ENCODE assay signal across 1 cellular context in the genomic region with DNA sequence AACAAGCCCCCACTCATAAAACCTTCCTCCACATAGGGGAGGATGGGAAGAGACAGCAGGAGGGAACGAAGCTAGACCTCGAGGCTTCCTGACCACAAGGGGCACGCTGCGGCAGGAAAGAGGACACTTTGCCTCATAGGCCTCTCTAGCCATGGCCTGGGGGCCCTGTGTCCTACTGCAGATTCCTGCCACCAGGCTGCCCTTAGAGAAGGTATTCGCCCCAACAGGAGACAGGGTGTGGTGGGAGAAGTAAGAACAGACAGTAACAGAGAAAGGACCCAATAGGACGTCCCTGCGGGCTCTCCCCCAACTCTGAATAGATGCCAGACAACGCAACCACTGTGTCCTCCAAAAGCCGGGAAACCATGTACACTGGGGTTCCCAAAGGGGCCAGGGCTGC.
TF ChIP-seq lines count a peak whose summit lies in the region.

No MANE protein-coding gene starts in this region.

TF ChIP-seq in HCT116, 20 proteins besides CTCF, POLR2A, EP300 and RAD21:
- TF ChIP-seq TCF7L2 (IDR thresholded peaks at IDR 0.05; ENCODE audit: borderline replicate concordance, extremely low read depth, insufficient read depth, insufficient read length) (no peak), CEBPB (IDR thresholded peaks at IDR 0.05; ENCODE audit: low read depth) (no peak), ZNF274 (IDR thresholded peaks at IDR 0.05; ENCODE audit: low read depth, low read length) (no peak), JUND (IDR thresholded peaks at IDR 0.05) (no peak), CBX3 (IDR thresholded peaks at IDR 0.05; ENCODE audit: low read depth) (no peak), SP1 (IDR thresholded peaks at IDR 0.05; ENCODE audit: low read depth) (no peak), SRF (IDR thresholded peaks at IDR 0.05; ENCODE audit: low read depth) (no peak), EGR1 (IDR thresholded peaks at IDR 0.05; ENCODE audit: low read depth) (no peak), YY1 (IDR thresholded peaks at IDR 0.05; ENCODE audit: extremely low read depth, insufficient replicate concordance, low read depth, low read length) (no peak), SIN3A (IDR thresholded peaks at IDR 0.05; ENCODE audit: low read depth) (no peak), EZH2phosphoT487 (IDR thresholded peaks at IDR 0.05; ENCODE audit: borderline replicate concordance) (no peak), FOSL1 (IDR thresholded peaks at IDR 0.05; ENCODE audit: low read depth) (no peak), ELF1 (IDR thresholded peaks at IDR 0.05; ENCODE audit: borderline replicate concordance, low read depth) (no peak), EZH2 (IDR thresholded peaks at IDR 0.05) (no peak)
- TF ChIP-seq, protein P1, sequence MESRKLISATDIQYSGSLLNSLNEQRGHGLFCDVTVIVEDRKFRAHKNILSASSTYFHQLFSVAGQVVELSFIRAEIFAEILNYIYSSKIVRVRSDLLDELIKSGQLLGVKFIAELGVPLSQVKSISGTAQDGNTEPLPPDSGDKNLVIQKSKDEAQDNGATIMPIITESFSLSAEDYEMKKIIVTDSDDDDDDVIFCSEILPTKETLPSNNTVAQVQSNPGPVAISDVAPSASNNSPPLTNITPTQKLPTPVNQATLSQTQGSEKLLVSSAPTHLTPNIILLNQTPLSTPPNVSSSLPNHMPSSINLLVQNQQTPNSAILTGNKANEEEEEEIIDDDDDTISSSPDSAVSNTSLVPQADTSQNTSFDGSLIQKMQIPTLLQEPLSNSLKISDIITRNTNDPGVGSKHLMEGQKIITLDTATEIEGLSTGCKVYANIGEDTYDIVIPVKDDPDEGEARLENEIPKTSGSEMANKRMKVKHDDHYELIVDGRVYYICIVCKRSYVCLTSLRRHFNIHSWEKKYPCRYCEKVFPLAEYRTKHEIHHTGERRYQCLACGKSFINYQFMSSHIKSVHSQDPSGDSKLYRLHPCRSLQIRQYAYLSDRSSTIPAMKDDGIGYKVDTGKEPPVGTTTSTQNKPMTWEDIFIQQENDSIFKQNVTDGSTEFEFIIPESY (IDR thresholded peaks at IDR 0.05; ENCODE audit: extremely low read depth, insufficient replicate concordance, low read length), result no peak
- TF ChIP-seq, protein P2, sequence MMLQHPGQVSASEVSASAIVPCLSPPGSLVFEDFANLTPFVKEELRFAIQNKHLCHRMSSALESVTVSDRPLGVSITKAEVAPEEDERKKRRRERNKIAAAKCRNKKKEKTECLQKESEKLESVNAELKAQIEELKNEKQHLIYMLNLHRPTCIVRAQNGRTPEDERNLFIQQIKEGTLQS (IDR thresholded peaks at IDR 0.05), result no peak
- TF ChIP-seq, protein P3, sequence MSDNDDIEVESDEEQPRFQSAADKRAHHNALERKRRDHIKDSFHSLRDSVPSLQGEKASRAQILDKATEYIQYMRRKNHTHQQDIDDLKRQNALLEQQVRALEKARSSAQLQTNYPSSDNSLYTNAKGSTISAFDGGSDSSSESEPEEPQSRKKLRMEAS (IDR thresholded peaks at IDR 0.05), result no peak
- TF ChIP-seq, protein P4, sequence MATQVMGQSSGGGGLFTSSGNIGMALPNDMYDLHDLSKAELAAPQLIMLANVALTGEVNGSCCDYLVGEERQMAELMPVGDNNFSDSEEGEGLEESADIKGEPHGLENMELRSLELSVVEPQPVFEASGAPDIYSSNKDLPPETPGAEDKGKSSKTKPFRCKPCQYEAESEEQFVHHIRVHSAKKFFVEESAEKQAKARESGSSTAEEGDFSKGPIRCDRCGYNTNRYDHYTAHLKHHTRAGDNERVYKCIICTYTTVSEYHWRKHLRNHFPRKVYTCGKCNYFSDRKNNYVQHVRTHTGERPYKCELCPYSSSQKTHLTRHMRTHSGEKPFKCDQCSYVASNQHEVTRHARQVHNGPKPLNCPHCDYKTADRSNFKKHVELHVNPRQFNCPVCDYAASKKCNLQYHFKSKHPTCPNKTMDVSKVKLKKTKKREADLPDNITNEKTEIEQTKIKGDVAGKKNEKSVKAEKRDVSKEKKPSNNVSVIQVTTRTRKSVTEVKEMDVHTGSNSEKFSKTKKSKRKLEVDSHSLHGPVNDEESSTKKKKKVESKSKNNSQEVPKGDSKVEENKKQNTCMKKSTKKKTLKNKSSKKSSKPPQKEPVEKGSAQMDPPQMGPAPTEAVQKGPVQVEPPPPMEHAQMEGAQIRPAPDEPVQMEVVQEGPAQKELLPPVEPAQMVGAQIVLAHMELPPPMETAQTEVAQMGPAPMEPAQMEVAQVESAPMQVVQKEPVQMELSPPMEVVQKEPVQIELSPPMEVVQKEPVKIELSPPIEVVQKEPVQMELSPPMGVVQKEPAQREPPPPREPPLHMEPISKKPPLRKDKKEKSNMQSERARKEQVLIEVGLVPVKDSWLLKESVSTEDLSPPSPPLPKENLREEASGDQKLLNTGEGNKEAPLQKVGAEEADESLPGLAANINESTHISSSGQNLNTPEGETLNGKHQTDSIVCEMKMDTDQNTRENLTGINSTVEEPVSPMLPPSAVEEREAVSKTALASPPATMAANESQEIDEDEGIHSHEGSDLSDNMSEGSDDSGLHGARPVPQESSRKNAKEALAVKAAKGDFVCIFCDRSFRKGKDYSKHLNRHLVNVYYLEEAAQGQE (IDR thresholded peaks at IDR 0.05; ENCODE audit: low read depth), result no peak
TF ChIP-seq in HCT116: peak in this region for 0.
